ENCODE assay signal across 8 cellular contexts in genomic region chr4:101347267-101347556, GRCh38. TPM values are rescaled to one million over a fixed set of nuclear protein-coding genes. Genes with fewer than 3 reads are reported as not detected.
DNase-seq lines count a peak whose midpoint lies in the region; ATAC-seq and TF ChIP-seq lines count a peak whose summit lies in the region.

Gene PPP3CA, minus strand, starts transcription at chr4:101347526.

- H3K36me3 Mint-ChIP-seq in activated T-cell treated with anti-CD3 and anti-CD28 coated beads, Interleukin-2, amount 50 U/mL, for 4 hours (ENCODE audit: insufficient read depth), result no peaks in the 10 kb centered on the region

- H3K4me1 Mint-ChIP-seq in activated T-cell treated with anti-CD3 and anti-CD28 coated beads, Interleukin-2, amount 50 U/mL, for 4 hours (ENCODE audit: low read depth), result peaks cover 39% of the 10 kb centered on the region

- no peak for DNase-seq in activated T-cell treated with anti-CD3 and anti-CD28 coated beads, Interleukin-2, amount 50 U/mL, for 4 hours
- no peak for DNase-seq in activated T-cell treated with anti-CD3 and anti-CD28 coated beads, Interleukin-2, amount 50 U/mL, for 1 hour
- DNase-seq in astrocyte of the cerebellum (ENCODE audit: low read depth) (no peak), kidney epithelial cell (ENCODE audit: low read depth) (no peak), NCI-H1092 (lab: John Stamatoyannopoulos, UW) (no peak)
- no peak for DNase-seq in effector CD4-positive, alpha-beta T cell

- no peak for TF ChIP-seq CTCF in astrocyte of the cerebellum (IDR thresholded peaks at IDR 0.05; ENCODE audit: low read depth, low read length, missing control alignments)
- TF ChIP-seq CTCF in kidney epithelial cell (IDR thresholded peaks at IDR 0.05; ENCODE audit: insufficient read depth, low read length, poor library complexity, severe bottlenecking), result no peak
- TF ChIP-seq CTCF in subcutaneous adipose tissue (IDR thresholded peaks at IDR 0.05; ENCODE audit: low read depth), result no peak

- in situ Hi-C loops in astrocyte of the cerebellum (cut with HindIII; ENCODE audit: low sequenced_read_pairs), result no loop called here

- H3K27me3 ChIP-seq in kidney epithelial cell (ENCODE audit: control insufficient read depth, insufficient read depth, low read length), result no peaks in the 10 kb centered on the region

- peak within 1 kb of the TSS; percentile 79 for H3K4me3 ChIP-seq in astrocyte of the cerebellum (ENCODE audit: low read depth, low read length)
- peak within 1 kb of the TSS; percentile 81 for H3K4me3 ChIP-seq in kidney epithelial cell (ENCODE audit: low read depth, low read length)

- no peaks in the 10 kb centered on the region for H3K9me3 Mint-ChIP-seq in activated T-cell treated with anti-CD3 and anti-CD28 coated beads, Interleukin-2, amount 50 U/mL, for 4 hours

- ATAC-seq in activated T-cell treated with anti-CD3 and anti-CD28 coated beads, Interleukin-2, amount 50 U/mL, for 4 hours, result peak in 1 of 2 donors; percentile 41
- peak; percentile 18 for ATAC-seq in HG03342 (IDR thresholded peaks at IDR 0.05; ENCODE audit: unreplicated experiment)

- H3K36me3 ChIP-seq in kidney epithelial cell (ENCODE audit: control insufficient read depth, insufficient read depth, low read length), result no peaks in the 10 kb centered on the region

- peak within 1 kb of the TSS; percentile 96 for H3K4me3 Mint-ChIP-seq in activated T-cell treated with anti-CD3 and anti-CD28 coated beads, Interleukin-2, amount 50 U/mL, for 4 hours

- peaks cover 15% of the 10 kb centered on the region for H3K27me3 Mint-ChIP-seq in activated T-cell treated with anti-CD3 and anti-CD28 coated beads, Interleukin-2, amount 50 U/mL, for 4 hours (ENCODE audit: low read depth)

RNA-seq across cellular contexts. Expression of gene PPP3CA, which starts in this region (rescaled TPM):
- total RNA-seq in activated T-cell treated with anti-CD3 and anti-CD28 coated beads, Interleukin-2, amount 50 U/mL, for 4 hours, result 10 to 100 TPM in 1 of 3 donors, 1 to 10 TPM in 2; 6.7 to 11.6 (median 9.4) TPM
- total RNA-seq in kidney epithelial cell (24.6 and 26.5 TPM in 2 replicates), subcutaneous adipose tissue (10 to 100 TPM; 41.1 to 69.5 (median 53.6) TPM)
